ENCODE assay signal across 10 cellular contexts in the genomic region with DNA sequence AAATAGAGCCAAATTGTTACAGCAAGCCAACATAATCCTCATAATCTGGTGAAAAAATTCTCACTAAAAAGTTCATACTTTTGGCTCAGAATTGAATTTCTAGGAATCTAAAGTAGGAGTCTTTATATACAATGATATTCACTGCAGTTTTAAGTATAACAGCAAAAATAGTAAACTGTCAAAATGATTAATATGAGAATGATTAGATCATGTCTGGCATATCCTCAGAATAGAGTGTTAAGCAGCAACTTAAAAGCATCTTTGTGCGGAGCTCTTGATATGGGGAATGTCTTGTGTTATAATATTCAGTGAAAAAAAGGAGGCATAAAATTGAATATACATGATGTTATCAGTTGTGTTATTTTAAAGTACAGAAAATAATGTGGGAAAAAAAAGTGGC. TPM values are rescaled to one million over a fixed set of nuclear protein-coding genes. Genes with fewer than 3 reads are reported as not detected.
"Had no signal": no experiment of that assay in that cellular context is flagged by ENCODE, and none has a peak within 500 bp of the region (broad histone marks: within the 10 kb centered on the region; RNA-seq: fewer than 3 reads in every experiment).

No MANE protein-coding gene starts in this region.

- ATAC-seq: HepG2 had no signal

- H3K4me2 ChIP-seq: KMS-11 had no signal

- FAIRE-seq: HepG2, HTR-8/SVneo had no signal

- DNase-seq: IMR-90, KBM-7, KG1 had no signal

- H3K27ac ChIP-seq: HL-60, KMS-11 had no signal

- H3K9ac ChIP-seq: KMS-11 had no signal

RNA-seq across cellular contexts. Expression of gene KNG1, which starts 16.9 kb away (rescaled TPM):
- total RNA-seq: HT-29, HT1080, IMR-90 had no signal
- polyA plus RNA-seq: IgD-negative memory B cell, IMR-90 had no signal
